ENCODE assay signal across 2 cellular contexts in the genomic region with DNA sequence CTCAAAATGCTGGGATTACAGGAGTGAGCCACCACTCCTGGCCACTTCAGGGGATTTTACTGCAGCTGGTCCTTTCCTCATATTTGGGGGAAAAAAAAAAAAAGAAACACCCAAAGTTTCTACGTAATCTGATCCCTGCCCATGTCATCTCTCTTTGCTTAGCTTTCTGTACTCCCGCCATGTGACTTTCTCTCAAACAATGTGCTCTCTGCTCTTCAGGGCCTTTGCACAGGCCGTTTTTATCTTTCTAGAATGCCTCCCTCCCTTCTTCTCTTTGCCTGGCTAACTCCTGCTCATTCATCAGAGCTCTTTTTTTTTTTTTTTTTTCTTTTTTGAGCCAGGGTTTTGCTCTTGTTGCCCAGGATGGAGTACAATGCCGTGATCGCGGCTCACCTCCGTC.
TF ChIP-seq lines count a peak whose summit lies in the region.

No MANE protein-coding gene starts in this region.

TF ChIP-seq in GM23338, 12 proteins besides CTCF, POLR2A, EP300 and RAD21:
- TF ChIP-seq, protein P1, sequence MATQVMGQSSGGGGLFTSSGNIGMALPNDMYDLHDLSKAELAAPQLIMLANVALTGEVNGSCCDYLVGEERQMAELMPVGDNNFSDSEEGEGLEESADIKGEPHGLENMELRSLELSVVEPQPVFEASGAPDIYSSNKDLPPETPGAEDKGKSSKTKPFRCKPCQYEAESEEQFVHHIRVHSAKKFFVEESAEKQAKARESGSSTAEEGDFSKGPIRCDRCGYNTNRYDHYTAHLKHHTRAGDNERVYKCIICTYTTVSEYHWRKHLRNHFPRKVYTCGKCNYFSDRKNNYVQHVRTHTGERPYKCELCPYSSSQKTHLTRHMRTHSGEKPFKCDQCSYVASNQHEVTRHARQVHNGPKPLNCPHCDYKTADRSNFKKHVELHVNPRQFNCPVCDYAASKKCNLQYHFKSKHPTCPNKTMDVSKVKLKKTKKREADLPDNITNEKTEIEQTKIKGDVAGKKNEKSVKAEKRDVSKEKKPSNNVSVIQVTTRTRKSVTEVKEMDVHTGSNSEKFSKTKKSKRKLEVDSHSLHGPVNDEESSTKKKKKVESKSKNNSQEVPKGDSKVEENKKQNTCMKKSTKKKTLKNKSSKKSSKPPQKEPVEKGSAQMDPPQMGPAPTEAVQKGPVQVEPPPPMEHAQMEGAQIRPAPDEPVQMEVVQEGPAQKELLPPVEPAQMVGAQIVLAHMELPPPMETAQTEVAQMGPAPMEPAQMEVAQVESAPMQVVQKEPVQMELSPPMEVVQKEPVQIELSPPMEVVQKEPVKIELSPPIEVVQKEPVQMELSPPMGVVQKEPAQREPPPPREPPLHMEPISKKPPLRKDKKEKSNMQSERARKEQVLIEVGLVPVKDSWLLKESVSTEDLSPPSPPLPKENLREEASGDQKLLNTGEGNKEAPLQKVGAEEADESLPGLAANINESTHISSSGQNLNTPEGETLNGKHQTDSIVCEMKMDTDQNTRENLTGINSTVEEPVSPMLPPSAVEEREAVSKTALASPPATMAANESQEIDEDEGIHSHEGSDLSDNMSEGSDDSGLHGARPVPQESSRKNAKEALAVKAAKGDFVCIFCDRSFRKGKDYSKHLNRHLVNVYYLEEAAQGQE (IDR thresholded peaks at IDR 0.05; ENCODE audit: unreplicated experiment), result no peak

TF ChIP-seq in IMR-90, 13 proteins besides CTCF, POLR2A, EP300 and RAD21:
- TF ChIP-seq MAZ (IDR thresholded peaks at IDR 0.05; ENCODE audit: borderline replicate concordance, low read depth, low read length) (no peak), RFX5 (IDR thresholded peaks at IDR 0.05; ENCODE audit: low read depth, low read length) (no peak), CHD1 (IDR thresholded peaks at IDR 0.05; ENCODE audit: low read depth, low read length) (no peak), FOS (IDR thresholded peaks at IDR 0.05; ENCODE audit: low read depth, low read length) (no peak), MXI1 (IDR thresholded peaks at IDR 0.05; ENCODE audit: borderline replicate concordance, low read depth, low read length) (no peak), MAFK (IDR thresholded peaks at IDR 0.05; ENCODE audit: low read depth, low read length) (no peak), NFE2L2 (IDR thresholded peaks at IDR 0.05; ENCODE audit: low read depth, low read length) (no peak), CEBPB (IDR thresholded peaks at IDR 0.05; ENCODE audit: low read depth, low read length) (no peak), SMC3 (IDR thresholded peaks at IDR 0.05; ENCODE audit: low read depth, low read length) (no peak), BHLHE40 (IDR thresholded peaks at IDR 0.05; ENCODE audit: low read depth, low read length) (no peak), RCOR1 (IDR thresholded peaks at IDR 0.05; ENCODE audit: insufficient replicate concordance, low read length) (no peak)
- TF ChIP-seq, protein P2, sequence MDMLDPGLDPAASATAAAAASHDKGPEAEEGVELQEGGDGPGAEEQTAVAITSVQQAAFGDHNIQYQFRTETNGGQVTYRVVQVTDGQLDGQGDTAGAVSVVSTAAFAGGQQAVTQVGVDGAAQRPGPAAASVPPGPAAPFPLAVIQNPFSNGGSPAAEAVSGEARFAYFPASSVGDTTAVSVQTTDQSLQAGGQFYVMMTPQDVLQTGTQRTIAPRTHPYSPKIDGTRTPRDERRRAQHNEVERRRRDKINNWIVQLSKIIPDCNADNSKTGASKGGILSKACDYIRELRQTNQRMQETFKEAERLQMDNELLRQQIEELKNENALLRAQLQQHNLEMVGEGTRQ (IDR thresholded peaks at IDR 0.05; ENCODE audit: low read depth, low read length), result no peak
- TF ChIP-seq, protein P3, sequence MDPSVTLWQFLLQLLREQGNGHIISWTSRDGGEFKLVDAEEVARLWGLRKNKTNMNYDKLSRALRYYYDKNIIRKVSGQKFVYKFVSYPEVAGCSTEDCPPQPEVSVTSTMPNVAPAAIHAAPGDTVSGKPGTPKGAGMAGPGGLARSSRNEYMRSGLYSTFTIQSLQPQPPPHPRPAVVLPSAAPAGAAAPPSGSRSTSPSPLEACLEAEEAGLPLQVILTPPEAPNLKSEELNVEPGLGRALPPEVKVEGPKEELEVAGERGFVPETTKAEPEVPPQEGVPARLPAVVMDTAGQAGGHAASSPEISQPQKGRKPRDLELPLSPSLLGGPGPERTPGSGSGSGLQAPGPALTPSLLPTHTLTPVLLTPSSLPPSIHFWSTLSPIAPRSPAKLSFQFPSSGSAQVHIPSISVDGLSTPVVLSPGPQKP (IDR thresholded peaks at IDR 0.05; ENCODE audit: borderline replicate concordance, low read depth, low read length), result no peak
